In the genomic region with DNA sequence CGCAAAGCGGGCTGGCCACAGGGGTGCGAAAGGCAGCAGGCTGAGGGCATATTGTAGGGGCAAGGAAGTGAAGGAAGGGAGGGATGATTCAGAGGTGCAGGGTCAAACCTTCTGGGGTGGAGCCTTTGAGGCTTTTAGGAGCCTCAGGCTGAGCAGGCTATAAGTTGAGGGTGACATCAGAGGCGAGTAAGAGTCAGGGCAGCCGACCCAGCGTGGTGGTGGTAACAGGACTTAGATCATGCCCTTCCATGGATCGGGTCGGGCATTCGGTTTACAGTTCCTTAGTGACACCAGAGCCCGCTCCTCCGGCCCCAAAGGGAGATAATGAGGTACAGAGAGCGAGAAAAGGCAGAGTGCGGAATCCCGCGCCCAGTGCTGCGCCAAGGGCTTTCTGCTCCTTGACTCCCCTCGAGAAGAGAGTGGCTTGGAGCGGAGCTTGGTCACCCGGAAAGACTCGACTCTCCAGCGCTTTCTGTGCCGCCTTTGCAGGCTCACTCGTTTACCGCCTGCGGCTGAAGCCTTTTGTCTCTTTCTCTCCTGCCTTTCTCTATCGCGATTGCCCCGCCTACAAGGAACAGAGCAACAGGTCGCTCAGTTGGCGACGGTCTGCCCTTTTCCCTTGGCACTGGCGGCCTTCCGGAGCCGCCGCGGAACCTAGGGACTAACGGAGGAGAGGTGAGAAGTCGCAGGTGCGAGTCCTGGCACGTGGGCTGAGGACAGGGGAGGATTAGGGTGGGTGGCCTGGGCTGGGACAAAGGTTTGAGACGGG, we compare ENCODE assay signal across 8 cellular contexts. TPM values are rescaled to one million over a fixed set of nuclear protein-coding genes. Genes with fewer than 3 reads are reported as not detected.
A peak's percentile ranks its signal among the peaks of the same experiment; 100 is the strongest.
DNase-seq lines count a peak whose midpoint lies in the region; ATAC-seq and TF ChIP-seq lines count a peak whose summit lies in the region.

No MANE protein-coding gene starts in this region.

- no peak overlapping the region for H3K9ac ChIP-seq in iPS-15b (ENCODE audit: low read depth, low read length)

- peak; percentile 67 for ATAC-seq in activated CD8-positive, alpha-beta T cell treated with anti-CD3 and anti-CD28 coated beads for 36 hours
- peak; percentile 85 for ATAC-seq in stimulated activated effector memory CD8-positive, alpha-beta T cell treated with anti-CD3 and anti-CD28 coated beads, Interleukin-12 subunit alpha, Interleukin-12 subunit beta, amount 100 ng/mL, for 72 hours
- ATAC-seq in HG03571 (IDR thresholded peaks at IDR 0.05; ENCODE audit: unreplicated experiment) (no peak), HG02852 (IDR thresholded peaks at IDR 0.05; ENCODE audit: unreplicated experiment) (no peak)

- intact Hi-C loops in activated CD8-positive, alpha-beta T cell treated with anti-CD3 and anti-CD28 coated beads for 36 hours (cut with micrococcal nuclease), result no loop called here

- DNase-seq in activated naive CD4-positive, alpha-beta T cell treated with Interleukin-2 at 50 U/mL for 16 hours, result no peak
- peak; percentile 59 for DNase-seq in activated CD8-positive, alpha-beta T cell treated with anti-CD3 and anti-CD28 coated beads for 36 hours
- DNase-seq in stimulated activated effector memory CD8-positive, alpha-beta T cell treated with anti-CD3 and anti-CD28 coated beads, Interleukin-12 subunit alpha, Interleukin-12 subunit beta, amount 100 ng/mL, for 72 hours (ENCODE audit: low spot score in 2 of 2), result peak in 1 of 2 donors; percentile 74
- no peak for DNase-seq in G401 (ENCODE audit: low spot score)

- no peaks in the 10 kb centered on the region for H3K4me1 ChIP-seq in iPS-15b (ENCODE audit: control insufficient read depth, insufficient read depth, low read length)

- no peak for TF ChIP-seq CTCF in activated CD8-positive, alpha-beta T cell treated with anti-CD3 and anti-CD28 coated beads for 36 hours (IDR thresholded peaks at IDR 0.05)

- H3K4me3 Mint-ChIP-seq in activated naive CD4-positive, alpha-beta T cell treated with anti-CD3 and anti-CD28 coated beads, Interleukin-2, amount 50 U/mL, for 24 hours, result peak overlapping the region; percentile 82
- peak overlapping the region; percentile 78 for H3K4me3 Mint-ChIP-seq in activated CD8-positive, alpha-beta T cell treated with anti-CD3 and anti-CD28 coated beads for 36 hours
- H3K4me3 Mint-ChIP-seq in stimulated activated effector memory CD8-positive, alpha-beta T cell treated with anti-CD3 and anti-CD28 coated beads, Interleukin-12 subunit alpha, Interleukin-12 subunit beta, amount 100 ng/mL, for 72 hours, result peak overlapping the region; percentile 86

- peaks cover 32% of the 10 kb centered on the region for H3K27me3 Mint-ChIP-seq in activated naive CD4-positive, alpha-beta T cell treated with anti-CD3 and anti-CD28 coated beads, Interleukin-2, amount 50 U/mL, for 24 hours
- peaks cover 46% of the 10 kb centered on the region for H3K27me3 Mint-ChIP-seq in activated CD8-positive, alpha-beta T cell treated with anti-CD3 and anti-CD28 coated beads for 36 hours

- H3K4me3 ChIP-seq in iPS-15b (ENCODE audit: low read depth, low read length), result peak overlapping the region; percentile 45

- H3K9me3 Mint-ChIP-seq in activated naive CD4-positive, alpha-beta T cell treated with anti-CD3 and anti-CD28 coated beads, Interleukin-2, amount 50 U/mL, for 24 hours, result no peaks in the 10 kb centered on the region
- H3K9me3 Mint-ChIP-seq in activated CD8-positive, alpha-beta T cell treated with anti-CD3 and anti-CD28 coated beads for 36 hours, result no peaks in the 10 kb centered on the region
- H3K9me3 Mint-ChIP-seq in stimulated activated effector memory CD8-positive, alpha-beta T cell treated with anti-CD3 and anti-CD28 coated beads, Interleukin-12 subunit alpha, Interleukin-12 subunit beta, amount 100 ng/mL, for 72 hours, result no peaks in the 10 kb centered on the region

- in situ Hi-C loops in G401 (cut with HindIII; ENCODE audit: low sequenced_read_pairs), result no loop called here

- CTCF ChIA-PET in activated CD8-positive, alpha-beta T cell treated with anti-CD3 and anti-CD28 coated beads for 36 hours (lab: Charles Lee), result interaction anchor here (1.0 to 3.0 kb wide), 4 partner anchors 10 to 33 kb away, joined by 3 to 17 read pairs (median 6); partner anchors contain the start of genes CCDC142 and TTC31

- H3K4me1 Mint-ChIP-seq in activated naive CD4-positive, alpha-beta T cell treated with anti-CD3 and anti-CD28 coated beads, Interleukin-2, amount 50 U/mL, for 24 hours, result peaks cover 37% of the 10 kb centered on the region
- peaks cover 28% of the 10 kb centered on the region for H3K4me1 Mint-ChIP-seq in activated CD8-positive, alpha-beta T cell treated with anti-CD3 and anti-CD28 coated beads for 36 hours (ENCODE audit: low read depth)
- H3K4me1 Mint-ChIP-seq in stimulated activated effector memory CD8-positive, alpha-beta T cell treated with anti-CD3 and anti-CD28 coated beads, Interleukin-12 subunit alpha, Interleukin-12 subunit beta, amount 100 ng/mL, for 72 hours, result peaks cover 42% of the 10 kb centered on the region

- no peaks in the 10 kb centered on the region for H3K9me3 ChIP-seq in iPS-15b (ENCODE audit: control insufficient read depth, insufficient read depth, low read length)

- H3K27ac Mint-ChIP-seq in activated naive CD4-positive, alpha-beta T cell treated with anti-CD3 and anti-CD28 coated beads, Interleukin-2, amount 50 U/mL, for 24 hours, result peak overlapping the region; percentile 8
- peak overlapping the region; percentile 63 for H3K27ac Mint-ChIP-seq in activated CD8-positive, alpha-beta T cell treated with anti-CD3 and anti-CD28 coated beads for 36 hours
- H3K27ac Mint-ChIP-seq in stimulated activated effector memory CD8-positive, alpha-beta T cell treated with anti-CD3 and anti-CD28 coated beads, Interleukin-12 subunit alpha, Interleukin-12 subunit beta, amount 100 ng/mL, for 72 hours, result peak overlapping the region; percentile 88

- H3K36me3 ChIP-seq in iPS-15b (ENCODE audit: control insufficient read depth, insufficient read depth, low read length), result peaks cover 5% of the 10 kb centered on the region

- peaks cover 87% of the 10 kb centered on the region for H3K27me3 ChIP-seq in iPS-15b (ENCODE audit: control insufficient read depth, insufficient read depth, low read length)

- peaks cover 6% of the 10 kb centered on the region for H3K36me3 Mint-ChIP-seq in activated naive CD4-positive, alpha-beta T cell treated with anti-CD3 and anti-CD28 coated beads, Interleukin-2, amount 50 U/mL, for 24 hours
- peaks cover 6% of the 10 kb centered on the region for H3K36me3 Mint-ChIP-seq in activated CD8-positive, alpha-beta T cell treated with anti-CD3 and anti-CD28 coated beads for 36 hours (ENCODE audit: low read depth)
- H3K36me3 Mint-ChIP-seq in stimulated activated effector memory CD8-positive, alpha-beta T cell treated with anti-CD3 and anti-CD28 coated beads, Interleukin-12 subunit alpha, Interleukin-12 subunit beta, amount 100 ng/mL, for 72 hours, result peaks cover 25% of the 10 kb centered on the region

- POLR2A ChIA-PET in activated CD8-positive, alpha-beta T cell treated with anti-CD3 and anti-CD28 coated beads for 36 hours (lab: Charles Lee), result interaction anchor here (0.9 to 5.2 kb wide), 9 partner anchors 11 to 87 kb away, joined by 3 to 23 read pairs (median 4); partner anchors contain the start of genes CCDC142, MRPL53, TTC31 and WBP1

RNA-seq across cellular contexts. Expression of gene LBX2, which starts 0.7 kb away (rescaled TPM):
- under 1 TPM; 0.36 to 0.43 TPM for total RNA-seq in activated CD8-positive, alpha-beta T cell treated with anti-CD3 and anti-CD28 coated beads for 36 hours
- not detected in 2 replicates for total RNA-seq in G401 (2014; rRNA removed; shearing (Covaris generic))

RNA-seq across cellular contexts. Expression of gene PCGF1, which starts 8.8 kb away (rescaled TPM):
- 10 to 100 TPM; 16.1 to 21.1 TPM for total RNA-seq in activated CD8-positive, alpha-beta T cell treated with anti-CD3 and anti-CD28 coated beads for 36 hours
- 38.2 and 39.9 TPM in 2 replicates for total RNA-seq in G401 (2014; rRNA removed; shearing (Covaris generic))

RNA-seq across cellular contexts. Expression of gene TLX2, which starts 15.6 kb away (rescaled TPM):
- under 1 TPM in 1 of 2 experiments, not detected in 1; 0.16 TPM for total RNA-seq in activated CD8-positive, alpha-beta T cell treated with anti-CD3 and anti-CD28 coated beads for 36 hours
- not detected in 2 replicates for total RNA-seq in G401 (2014; rRNA removed; shearing (Covaris generic))

RNA-seq across cellular contexts. Expression of gene TTC31, which starts 15.8 kb away (rescaled TPM):
- 10 to 100 TPM; 20.3 to 21.9 TPM for total RNA-seq in activated CD8-positive, alpha-beta T cell treated with anti-CD3 and anti-CD28 coated beads for 36 hours
- total RNA-seq in G401 (2014; rRNA removed; shearing (Covaris generic)), result 21.7 and 34.6 TPM in 2 replicates

RNA-seq across cellular contexts. Expression of gene CCDC142, which starts 15.9 kb away (rescaled TPM):
- 10 to 100 TPM in 1 of 2 experiments, 1 to 10 TPM in 1; 7.2 to 10.3 TPM for total RNA-seq in activated CD8-positive, alpha-beta T cell treated with anti-CD3 and anti-CD28 coated beads for 36 hours
- 15.7 and 19.0 TPM in 2 replicates for total RNA-seq in G401 (2014; rRNA removed; shearing (Covaris generic))

Comparison
In these comparisons a context has a peak if more than half of its experiments do, and no peak if none do; other contexts are left out.
1. H3K27ac Mint-ChIP-seq: peak in every context shown above with its lines; median percentile 88 in stimulated activated effector memory CD8-positive, alpha-beta T cell treated with anti-CD3 and anti-CD28 coated beads, Interleukin-12 subunit alpha, Interleukin-12 subunit beta, amount 100 ng/mL, for 72 hours; 63 in activated CD8-positive, alpha-beta T cell treated with anti-CD3 and anti-CD28 coated beads for 36 hours; 8 in activated naive CD4-positive, alpha-beta T cell treated with anti-CD3 and anti-CD28 coated beads, Interleukin-2, amount 50 U/mL, for 24 hours.
2. ATAC-seq: peak in activated CD8-positive, alpha-beta T cell treated with anti-CD3 and anti-CD28 coated beads for 36 hours (single experiment) and stimulated activated effector memory CD8-positive, alpha-beta T cell treated with anti-CD3 and anti-CD28 coated beads, Interleukin-12 subunit alpha, Interleukin-12 subunit beta, amount 100 ng/mL, for 72 hours (single experiment); none in HG03571 (single experiment) and HG02852 (single experiment).
3. Peak in every context shown above with its lines, with median percentiles within 50 percentile points of each other: H3K4me3 Mint-ChIP-seq.